Comparison of ENCODE assay signal across 8 cellular contexts in genomic region chrX:48897157-48897620, GRCh38. TPM values are rescaled to one million over a fixed set of nuclear protein-coding genes. Genes with fewer than 3 reads are reported as not detected.
DNase-seq lines count a peak whose midpoint lies in the region; ATAC-seq, FAIRE-seq and TF ChIP-seq lines count a peak whose summit lies in the region.

No MANE protein-coding gene starts in this region.

- H3K36me3 ChIP-seq in endodermal cell (ENCODE audit: control insufficient read depth, insufficient read depth, low read length) = peaks cover 17% of the 10 kb centered on the region

- FAIRE-seq in A549 (lab: Jason Lieb, UNC) = no peak

- CTCF ChIA-PET in A549 (lab: Yijun Ruan, JAX) = interaction anchor here (0.7 to 1.6 kb wide), 5 partner anchors 9 to 80 kb away, joined by 3 read pairs; no protein-coding TSS in a partner anchor
- CTCF ChIA-PET in activated CD8-positive, alpha-beta T cell treated with anti-CD3 and anti-CD28 coated beads for 36 hours (lab: Charles Lee) = interaction anchor here (0.9 to 1.6 kb wide), 2 partner anchors 40 to 49 kb away, joined by 4 to 6 read pairs; no protein-coding TSS in a partner anchor

- no peak for TF ChIP-seq CTCF in A549 (IDR thresholded peaks at IDR 0.05)
- no peak for TF ChIP-seq CTCF in activated CD8-positive, alpha-beta T cell treated with anti-CD3 and anti-CD28 coated beads for 36 hours (IDR thresholded peaks at IDR 0.05)
- TF ChIP-seq CTCF in endodermal cell (conservative IDR thresholded peaks at IDR 0.05) = no peak

- peak overlapping the region; percentile 73 for H3K4me2 ChIP-seq in A549

- peaks cover 28% of the 10 kb centered on the region for H3K4me1 Mint-ChIP-seq in activated CD8-positive, alpha-beta T cell treated with anti-CD3 and anti-CD28 coated beads for 36 hours (ENCODE audit: low read depth)
- H3K4me1 Mint-ChIP-seq in endodermal cell = no peaks in the 10 kb centered on the region
- peaks cover 37% of the 10 kb centered on the region for H3K4me1 Mint-ChIP-seq in stimulated activated naive CD8-positive, alpha-beta T cell treated with anti-CD3 and anti-CD28 coated beads, Interleukin-15, amount 100 ng/mL, for 72 hours

- DNase-seq in A549 (ENCODE audit: low read depth in 1 of 2, low spot score in 1 of 2) (peak; percentile 63 to 90), NCI-H69 (lab: John Stamatoyannopoulos, UW) (peak; percentile 91), endodermal cell (peak; percentile 94), medulla oblongata (ENCODE audit: extremely low spot score) (peak; percentile 53)
- DNase-seq in activated CD8-positive, alpha-beta T cell treated with anti-CD3 and anti-CD28 coated beads for 36 hours = peak; percentile 67
- peak in 1 of 2 donors; percentile 64 for DNase-seq in stimulated activated naive CD8-positive, alpha-beta T cell treated with anti-CD3 and anti-CD28 coated beads, Interleukin-15, amount 100 ng/mL, for 72 hours

- peaks cover 17% of the 10 kb centered on the region for H3K36me3 Mint-ChIP-seq in activated CD8-positive, alpha-beta T cell treated with anti-CD3 and anti-CD28 coated beads for 36 hours (ENCODE audit: low read depth)
- peaks cover 31% of the 10 kb centered on the region for H3K36me3 Mint-ChIP-seq in endodermal cell (ENCODE audit: low read depth)

- no peak for TF ChIP-seq POLR2A in A549 (IDR thresholded peaks at IDR 0.05; ENCODE audit: low read length)

- peak overlapping the region; percentile 77 for H3K9ac ChIP-seq in endodermal cell (ENCODE audit: extremely low read depth, low read length, poor library complexity, severe bottlenecking)

- no peaks in the 10 kb centered on the region for H3K27me3 Mint-ChIP-seq in activated CD8-positive, alpha-beta T cell treated with anti-CD3 and anti-CD28 coated beads for 36 hours
- no peaks in the 10 kb centered on the region for H3K27me3 Mint-ChIP-seq in endodermal cell (ENCODE audit: insufficient read depth)
- H3K27me3 Mint-ChIP-seq in stimulated activated naive CD8-positive, alpha-beta T cell treated with anti-CD3 and anti-CD28 coated beads, Interleukin-15, amount 100 ng/mL, for 72 hours = no peaks in the 10 kb centered on the region

- no peak for TF ChIP-seq RAD21 in A549 (conservative IDR thresholded peaks at IDR 0.05 in 1 of 2, IDR thresholded peaks at IDR 0.05 in 1 of 2)

- H3K27ac ChIP-seq in A549 (peak overlapping the region; percentile 94 to 97), endodermal cell (ENCODE audit: low read depth, low read length) (peak overlapping the region; percentile 93)

- no peaks in the 10 kb centered on the region for H3K9me3 ChIP-seq in A549
- H3K9me3 ChIP-seq in endodermal cell (ENCODE audit: control insufficient read depth, low read length) = no peaks in the 10 kb centered on the region

- WGBS in A549 (ENCODE audit: missing lambda C conversion rate) = under 1% methylated on average over 21 of the region's 38 CpGs
- WGBS in endodermal cell (ENCODE audit: insufficient coverage in 1 of 2, insufficient read length in 1 of 2), 2 experiments = 0% methylated on average over 3 to 38 of the region's 38 CpGs

- no peaks in the 10 kb centered on the region for H3K27me3 ChIP-seq in endodermal cell (ENCODE audit: control insufficient read depth, insufficient read depth, low read length, poor library complexity, severe bottlenecking)

- TF ChIP-seq EP300 in A549 (IDR thresholded peaks at IDR 0.05) = no peak

- POLR2A ChIA-PET in A549 (lab: Yijun Ruan, JAX) = interaction anchor here (1.0 to 1.9 kb wide), 11 partner anchors 14 to 258 kb away, joined by 3 to 15 read pairs (median 4); partner anchors contain the start of genes HDAC6, OTUD5 and SLC35A2
- POLR2A ChIA-PET in activated CD8-positive, alpha-beta T cell treated with anti-CD3 and anti-CD28 coated beads for 36 hours (lab: Charles Lee) = interaction anchor here (1.0 to 2.1 kb wide), 9 partner anchors 10 to 58 kb away, joined by 3 to 15 read pairs (median 4); partner anchors contain the start of gene SLC35A2

- H3K4me1 ChIP-seq in A549 = peaks cover 17% of the 10 kb centered on the region
- no peaks in the 10 kb centered on the region for H3K4me1 ChIP-seq in endodermal cell (ENCODE audit: control insufficient read depth, insufficient read depth, low read length)

- peak overlapping the region; percentile 96 for H3K27ac Mint-ChIP-seq in activated CD8-positive, alpha-beta T cell treated with anti-CD3 and anti-CD28 coated beads for 36 hours
- peak overlapping the region; percentile 95 for H3K27ac Mint-ChIP-seq in endodermal cell
- H3K27ac Mint-ChIP-seq in stimulated activated naive CD8-positive, alpha-beta T cell treated with anti-CD3 and anti-CD28 coated beads, Interleukin-15, amount 100 ng/mL, for 72 hours = peak overlapping the region; percentile 93 to 97

- ATAC-seq in A549 = peak; percentile 73 to 75
- peak; percentile 3 for ATAC-seq in GM18861 (IDR thresholded peaks at IDR 0.05; ENCODE audit: unreplicated experiment)
- peak; percentile 8 for ATAC-seq in HG03521 (IDR thresholded peaks at IDR 0.05; ENCODE audit: unreplicated experiment)
- peak; percentile 15 for ATAC-seq in activated CD8-positive, alpha-beta T cell treated with anti-CD3 and anti-CD28 coated beads for 36 hours
- ATAC-seq in stimulated activated naive CD8-positive, alpha-beta T cell treated with anti-CD3 and anti-CD28 coated beads, Interleukin-15, amount 100 ng/mL, for 72 hours = peak; percentile 36

- H3K9me3 Mint-ChIP-seq in activated CD8-positive, alpha-beta T cell treated with anti-CD3 and anti-CD28 coated beads for 36 hours = no peaks in the 10 kb centered on the region
- peaks cover 62% of the 10 kb centered on the region for H3K9me3 Mint-ChIP-seq in endodermal cell
- H3K9me3 Mint-ChIP-seq in stimulated activated naive CD8-positive, alpha-beta T cell treated with anti-CD3 and anti-CD28 coated beads, Interleukin-15, amount 100 ng/mL, for 72 hours = no peaks in the 10 kb centered on the region

- peak overlapping the region; percentile 84 for H3K4me3 Mint-ChIP-seq in activated CD8-positive, alpha-beta T cell treated with anti-CD3 and anti-CD28 coated beads for 36 hours
- H3K4me3 Mint-ChIP-seq in endodermal cell = peak overlapping the region; percentile 87
- peak overlapping the region; percentile 81 to 95 for H3K4me3 Mint-ChIP-seq in stimulated activated naive CD8-positive, alpha-beta T cell treated with anti-CD3 and anti-CD28 coated beads, Interleukin-15, amount 100 ng/mL, for 72 hours

- intact Hi-C loops in activated CD8-positive, alpha-beta T cell treated with anti-CD3 and anti-CD28 coated beads for 36 hours (cut with micrococcal nuclease) = no loop called here

- H3K4me3 ChIP-seq in A549 = peak overlapping the region; percentile 87
- peak overlapping the region; percentile 92 for H3K4me3 ChIP-seq in endodermal cell (ENCODE audit: low read length)

TF ChIP-seq in A549, 52 proteins besides CTCF, POLR2A, EP300 and RAD21 (continues in another document):
- TF ChIP-seq SREBF2 (IDR thresholded peaks at IDR 0.05) = no peak
- no peak for TF ChIP-seq MAZ (IDR thresholded peaks at IDR 0.05; ENCODE audit: borderline replicate concordance, low read depth, low read length)
- peak; percentile 6 for TF ChIP-seq CHD2 (IDR thresholded peaks at IDR 0.05; ENCODE audit: low read length, partially characterized antibody)
- TF ChIP-seq GATA3 (IDR thresholded peaks at IDR 0.05; ENCODE audit: borderline replicate concordance) = peak; percentile 26
- TF ChIP-seq NPAS2 (CRISPR knock-in tag; IDR thresholded peaks at IDR 0.05; ENCODE audit: borderline replicate concordance) = no peak
- TF ChIP-seq KDM5A (IDR thresholded peaks at IDR 0.05) = no peak

RNA-seq across cellular contexts. Expression of gene TIMM17B, which starts 0.4 kb away (rescaled TPM):
- polyA plus RNA-seq in A549 (2011; rRNA removed) (68.9 and 71.8 TPM in 2 replicates), A549 (2017; fragmentation: RNase III; extraction: RNeasy Plus Mini Kit Qiagen cat#74134 plus additional on column Dnase treatment) (71.9 to 76.9 TPM (median 73.3 TPM) in 3 replicates)
- 176 and 203 TPM in 2 replicates for polyA plus RNA-seq in A549 (2012; cell fraction: cytosol; rRNA removed)
- polyA plus RNA-seq in A549 (2012; cell fraction: nucleus; rRNA removed) = 162 and 173 TPM in 2 replicates
- 51.2 and 55.1 TPM in 2 replicates for polyA minus RNA-seq in A549 (2011; rRNA and poly(A)+ RNA removed)
- 10 to 100 TPM; 50.1 to 52.2 TPM for total RNA-seq in activated CD8-positive, alpha-beta T cell treated with anti-CD3 and anti-CD28 coated beads for 36 hours
- 10 to 100 TPM; 78.6 to 83.3 TPM for total RNA-seq in endodermal cell
- 76.0 TPM for polyA plus RNA-seq in endodermal cell (2013, experiment 1 of 2)
- 62.0 TPM for polyA plus RNA-seq in endodermal cell (2013, experiment 2 of 2)

RNA-seq across cellular contexts. Expression of gene PQBP1, which starts 0.5 kb away (rescaled TPM):
- polyA plus RNA-seq in A549 (2011; rRNA removed) = 119 and 125 TPM in 2 replicates
- polyA plus RNA-seq in A549 (2012; cell fraction: cytosol; rRNA removed) = 169 and 209 TPM in 2 replicates
- 204 and 214 TPM in 2 replicates for polyA plus RNA-seq in A549 (2012; cell fraction: nucleus; rRNA removed)
- polyA plus RNA-seq in A549 (2017; fragmentation: RNase III; extraction: RNeasy Plus Mini Kit Qiagen cat#74134 plus additional on column Dnase treatment) = 140 to 158 TPM (median 147 TPM) in 3 replicates
- polyA minus RNA-seq in A549 (2011; rRNA and poly(A)+ RNA removed) = 95.1 and 139 TPM in 2 replicates
- 10 to 100 TPM; 63.9 to 66.5 TPM for total RNA-seq in activated CD8-positive, alpha-beta T cell treated with anti-CD3 and anti-CD28 coated beads for 36 hours
- 10 to 100 TPM; 46.6 to 69.0 TPM for total RNA-seq in endodermal cell
- 57.8 TPM for polyA plus RNA-seq in endodermal cell (2013, experiment 1 of 2)
- 51.3 TPM for polyA plus RNA-seq in endodermal cell (2013, experiment 2 of 2)

RNA-seq across cellular contexts. Expression of gene SLC35A2, which starts 14.3 kb away (rescaled TPM):
- polyA plus RNA-seq in A549 (2011; rRNA removed) (39.4 and 64.2 TPM in 2 replicates), A549 (2017; fragmentation: RNase III; extraction: RNeasy Plus Mini Kit Qiagen cat#74134 plus additional on column Dnase treatment) (42.3 to 50.2 TPM (median 49.0 TPM) in 3 replicates)
- polyA plus RNA-seq in A549 (2012; cell fraction: cytosol; rRNA removed) = 47.0 and 62.4 TPM in 2 replicates
- 71.5 and 82.6 TPM in 2 replicates for polyA plus RNA-seq in A549 (2012; cell fraction: nucleus; rRNA removed)
- polyA minus RNA-seq in A549 (2011; rRNA and poly(A)+ RNA removed) = 53.2 and 68.1 TPM in 2 replicates
- 10 to 100 TPM; 14.7 to 15.0 TPM for total RNA-seq in activated CD8-positive, alpha-beta T cell treated with anti-CD3 and anti-CD28 coated beads for 36 hours
- total RNA-seq in endodermal cell = 10 to 100 TPM; 22.8 to 24.7 TPM
- 14.2 TPM for polyA plus RNA-seq in endodermal cell (2013, experiment 1 of 2)
- polyA plus RNA-seq in endodermal cell (2013, experiment 2 of 2) = 17.5 TPM

RNA-seq across cellular contexts. Expression of gene PIM2, which starts 21.6 kb away (rescaled TPM):
- polyA plus RNA-seq in A549 (2011; rRNA removed) (8.2 and 8.5 TPM in 2 replicates), A549 (2017; fragmentation: RNase III; extraction: RNeasy Plus Mini Kit Qiagen cat#74134 plus additional on column Dnase treatment) (7.9 to 8.8 TPM (median 7.9 TPM) in 3 replicates)
- polyA plus RNA-seq in A549 (2012; cell fraction: cytosol; rRNA removed) = 10.0 and 11.2 TPM in 2 replicates
- 18.2 and 21.9 TPM in 2 replicates for polyA plus RNA-seq in A549 (2012; cell fraction: nucleus; rRNA removed)
- polyA minus RNA-seq in A549 (2011; rRNA and poly(A)+ RNA removed) = 9.0 and 12.3 TPM in 2 replicates
- total RNA-seq in activated CD8-positive, alpha-beta T cell treated with anti-CD3 and anti-CD28 coated beads for 36 hours = 100 to 1,000 TPM; 169 to 177 TPM
- total RNA-seq in endodermal cell = 10 to 100 TPM; 26.2 to 94.0 TPM
- 17.8 TPM for polyA plus RNA-seq in endodermal cell (2013, experiment 1 of 2)
- 16.2 TPM for polyA plus RNA-seq in endodermal cell (2013, experiment 2 of 2)

Comparison
In these comparisons a context has a peak if more than half of its experiments do, and no peak if none do; other contexts are left out.
1. ATAC-seq: peak in every context shown above with its lines; median percentile 74 in A549; 36 in stimulated activated naive CD8-positive, alpha-beta T cell treated with anti-CD3 and anti-CD28 coated beads, Interleukin-15, amount 100 ng/mL, for 72 hours; 15 in activated CD8-positive, alpha-beta T cell treated with anti-CD3 and anti-CD28 coated beads for 36 hours; 8 in HG03521; 3 in GM18861.